Comparison of ENCODE assay signal across 9 cellular contexts in the genomic region with DNA sequence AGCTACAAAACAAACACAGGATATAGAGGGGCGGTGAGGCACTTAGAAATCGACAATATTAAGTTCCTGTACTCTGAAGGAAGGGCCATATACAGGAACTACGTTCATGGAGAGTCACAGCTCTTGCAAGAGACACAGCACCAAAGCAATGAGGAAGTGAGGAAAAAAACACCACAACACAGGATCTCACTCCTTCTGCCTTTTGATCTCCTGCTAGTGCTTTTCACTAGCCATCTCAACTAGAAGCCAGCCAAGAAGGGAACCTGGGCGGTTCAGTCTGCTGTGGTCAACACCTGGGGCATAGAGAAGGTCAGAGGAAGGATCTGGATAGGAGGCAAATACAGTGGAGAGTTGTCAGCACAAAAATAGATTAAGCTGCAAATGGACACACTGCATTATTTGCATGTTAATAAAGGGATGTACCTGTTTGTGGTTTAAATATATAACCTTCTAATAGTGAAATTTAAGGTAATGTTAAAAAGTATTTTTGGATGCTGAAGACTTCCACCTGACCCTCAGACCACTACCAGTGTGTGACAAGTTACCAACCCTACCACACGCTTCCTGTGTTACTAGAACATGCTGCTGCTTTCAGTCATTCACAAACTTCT.
DNase-seq lines count a peak whose midpoint lies in the region; ATAC-seq, FAIRE-seq and TF ChIP-seq lines count a peak whose summit lies in the region.
"Had no signal": no experiment of that assay in that cellular context is flagged by ENCODE, and none has a peak within 500 bp of the region (broad histone marks: within the 10 kb centered on the region; RNA-seq: fewer than 3 reads in every experiment).

No MANE protein-coding gene starts in this region.

- intact Hi-C loops in prostate gland (cut with DNase I): no loop called here

- peaks cover 0 to under 1% (median 0%) of the 10 kb centered on the region in 11 experiments; a peak in 1 of 22 replicates for H3K9me3 ChIP-seq in BLaER1 treated with 17β-estradiol and CSF1 and Interleukin-3, amounts not matched to agents 10 nM and 100 nM (replicated peaks in 1 of 11)
- H3K9me3 ChIP-seq in mucosa of rectum (ENCODE audit: control insufficient read depth in 2 of 2, low read length in 2 of 2) (no peaks in the 10 kb centered on the region), prostate gland (no peaks in the 10 kb centered on the region)
- H3K9me3 ChIP-seq: tibial nerve had no signal

- peak overlapping the region in 10 of 11 experiments; percentile 16 to 83 (median 64); a peak in 18 of 22 replicates for H3K27ac ChIP-seq in BLaER1 treated with 17β-estradiol and CSF1 and Interleukin-3, amounts not matched to agents 10 nM and 100 nM
- H3K27ac ChIP-seq in mucosa of rectum (ENCODE audit: low read depth in 2 of 2, low read length in 2 of 2) (peak overlapping the region; percentile 2 to 29), prostate gland (no peak overlapping the region)

- WGBS in prostate gland: 50% methylated on average over 5 of the region's 5 CpGs

- H3K36me3 Mint-ChIP-seq in T-helper 1 cell treated with Interleukin-12 subunit alpha and Interleukin-12 subunit beta and Interleukin-4 antibody, amounts not matched to agents 30 μg/mL and 1 μg/mL, for 36 hours (ENCODE audit: low read depth): no peaks in the 10 kb centered on the region

- no peaks in the 10 kb centered on the region for H4K20me1 ChIP-seq in BLaER1 treated with 17β-estradiol and CSF1 and Interleukin-3, amounts not matched to agents 10 nM and 100 nM

- H3K9ac ChIP-seq in BLaER1 treated with 17β-estradiol and CSF1 and Interleukin-3, amounts not matched to agents 10 nM and 100 nM: peak overlapping the region in 4 of 11 experiments; percentile 27 to 45 (median 36); a peak in 3 of 22 replicates
- no peak overlapping the region for H3K9ac ChIP-seq in mucosa of rectum (ENCODE audit: low read depth in 1 of 2, low read length in 2 of 2)

- DNase-seq in prostate gland (ENCODE audit: low spot score) (no peak), iPS-NIHi7 (ENCODE audit: extremely low spot score) (no peak), HTR-8/SVneo (ENCODE audit: insufficient read length, low spot score) (no peak)

- H3K27ac Mint-ChIP-seq in T-helper 1 cell treated with Interleukin-12 subunit alpha and Interleukin-12 subunit beta and Interleukin-4 antibody, amounts not matched to agents 30 μg/mL and 1 μg/mL, for 36 hours: peak overlapping the region; percentile 85

- no peak for FAIRE-seq in HTR-8/SVneo (lab: Jason Lieb, UNC)

- peaks cover 30% of the 10 kb centered on the region for H3K4me1 Mint-ChIP-seq in T-helper 1 cell treated with Interleukin-12 subunit alpha and Interleukin-12 subunit beta and Interleukin-4 antibody, amounts not matched to agents 30 μg/mL and 1 μg/mL, for 36 hours (ENCODE audit: low read depth)

- no peak for TF ChIP-seq POLR2A in prostate gland (IDR thresholded peaks at IDR 0.05)

- peaks cover 5% of the 10 kb centered on the region for H3K27me3 Mint-ChIP-seq in T-helper 1 cell treated with Interleukin-12 subunit alpha and Interleukin-12 subunit beta and Interleukin-4 antibody, amounts not matched to agents 30 μg/mL and 1 μg/mL, for 36 hours (ENCODE audit: low read depth)

- peak; percentile 87 for ATAC-seq in GM19035 (IDR thresholded peaks at IDR 0.05; ENCODE audit: unreplicated experiment)
- ATAC-seq in HG03097 (IDR thresholded peaks at IDR 0.05; ENCODE audit: low FRiP score, unreplicated experiment): peak; percentile 90

- no peak for TF ChIP-seq CTCF in prostate gland (IDR thresholded peaks at IDR 0.05)

- H3K4me3 Mint-ChIP-seq in T-helper 1 cell treated with Interleukin-12 subunit alpha and Interleukin-12 subunit beta and Interleukin-4 antibody, amounts not matched to agents 30 μg/mL and 1 μg/mL, for 36 hours: peak overlapping the region; percentile 57

- no peak overlapping the region for H3K4me3 ChIP-seq in BLaER1 treated with 17β-estradiol and CSF1 and Interleukin-3, amounts not matched to agents 10 nM and 100 nM
- H3K4me3 ChIP-seq in mucosa of rectum (ENCODE audit: low read length in 2 of 2) (no peak overlapping the region), prostate gland (no peak overlapping the region)
- H3K4me3 ChIP-seq: tibial nerve had no signal

- H3K9me3 Mint-ChIP-seq in T-helper 1 cell treated with Interleukin-12 subunit alpha and Interleukin-12 subunit beta and Interleukin-4 antibody, amounts not matched to agents 30 μg/mL and 1 μg/mL, for 36 hours: no peaks in the 10 kb centered on the region

- peaks cover 13 to 20% (median 15%) of the 10 kb centered on the region in 10 experiments for H3K4me1 ChIP-seq in BLaER1 treated with 17β-estradiol and CSF1 and Interleukin-3, amounts not matched to agents 10 nM and 100 nM
- no peaks in the 10 kb centered on the region for H3K4me1 ChIP-seq in mucosa of rectum (ENCODE audit: control insufficient read depth in 2 of 2, insufficient read depth in 2 of 2, low read length in 2 of 2)
- H3K4me1 ChIP-seq in prostate gland (replicated peaks): no peaks in the 10 kb centered on the region

- peak overlapping the region; percentile 29 to 86 (median 64) for H3K4me2 ChIP-seq in BLaER1 treated with 17β-estradiol and CSF1 and Interleukin-3, amounts not matched to agents 10 nM and 100 nM

- no peaks in the 10 kb centered on the region for H3K36me3 ChIP-seq in BLaER1 treated with 17β-estradiol and CSF1 and Interleukin-3, amounts not matched to agents 10 nM and 100 nM
- H3K36me3 ChIP-seq in mucosa of rectum (ENCODE audit: control insufficient read depth in 2 of 2, insufficient read depth in 2 of 2, low read length in 2 of 2) (no peaks in the 10 kb centered on the region), prostate gland (no peaks in the 10 kb centered on the region)
- H3K36me3 ChIP-seq: tibial nerve had no signal

- H3K27me3 ChIP-seq in BLaER1 treated with 17β-estradiol and CSF1 and Interleukin-3, amounts not matched to agents 10 nM and 100 nM: no peaks in the 10 kb centered on the region
- H3K27me3 ChIP-seq in mucosa of rectum (ENCODE audit: control insufficient read depth in 2 of 2, insufficient read depth in 2 of 2, low read length in 2 of 2) (no peaks in the 10 kb centered on the region), prostate gland (replicated peaks; ENCODE audit: insufficient read depth) (no peaks in the 10 kb centered on the region)
- H3K27me3 ChIP-seq: tibial nerve had no signal

Comparison
In these comparisons a context has a peak if more than half of its experiments do, and no peak if none do; other contexts are left out.
1. H3K27ac ChIP-seq: peak in BLaER1 treated with 17β-estradiol and CSF1 and Interleukin-3, amounts not matched to agents 10 nM and 100 nM (10 of 11) and mucosa of rectum (2 of 2); none in prostate gland (0 of 2).